ENCODE assay signal across 12 cellular contexts in the genomic region with DNA sequence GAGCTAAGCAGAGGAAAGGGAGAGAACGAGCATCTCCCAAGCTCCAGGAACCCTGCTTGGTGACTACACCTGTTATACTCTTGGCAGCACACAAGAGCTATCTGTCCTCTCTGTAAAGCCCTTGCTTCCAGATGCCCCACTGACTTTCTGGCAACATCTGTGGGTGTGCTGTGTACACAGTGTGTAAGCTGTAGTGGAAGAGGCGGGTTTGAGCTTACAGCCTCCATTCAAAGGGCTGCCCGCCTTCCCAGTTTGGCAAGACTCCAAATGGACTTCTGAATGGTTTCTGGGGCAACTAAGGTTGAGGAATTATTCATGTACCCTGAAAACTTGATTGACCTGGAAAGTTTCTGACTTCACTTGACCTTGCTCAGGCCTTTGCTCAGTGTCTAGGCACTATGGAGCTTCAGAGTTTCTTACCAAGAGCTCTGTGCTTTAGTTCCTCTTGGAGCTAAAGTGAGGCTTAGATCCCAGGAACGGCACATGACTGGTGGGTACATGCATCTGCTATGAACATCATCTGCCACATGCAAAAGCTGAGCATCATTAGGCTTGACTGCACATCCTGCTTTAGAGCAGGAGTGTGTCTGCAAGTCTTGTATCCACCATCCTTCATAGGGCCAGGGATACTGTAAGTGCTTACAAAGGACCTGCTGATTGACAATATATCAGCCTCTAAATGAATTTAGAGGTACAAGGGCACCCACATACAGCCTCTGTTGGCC.
DNase-seq lines count a peak whose midpoint lies in the region; ATAC-seq and TF ChIP-seq lines count a peak whose summit lies in the region.
"Had no signal": no experiment of that assay in that cellular context is flagged by ENCODE, and none has a peak within 500 bp of the region (broad histone marks: within the 10 kb centered on the region; RNA-seq: fewer than 3 reads in every experiment).

No MANE protein-coding gene starts in this region.

- no peak overlapping the region for H3K27ac Mint-ChIP-seq in type B pancreatic cell
- H3K27ac Mint-ChIP-seq: mesothelial cell of epicardium had no signal

- peaks cover 21% of the 10 kb centered on the region for H3K27me3 Mint-ChIP-seq in type B pancreatic cell

- no peak overlapping the region for H3K4me3 Mint-ChIP-seq in type B pancreatic cell
- H3K4me3 Mint-ChIP-seq: mesothelial cell of epicardium had no signal

- no peaks in the 10 kb centered on the region for H3K9me3 ChIP-seq in BLaER1 treated with 17β-estradiol and CSF1 and Interleukin-3, amounts not matched to agents 10 nM and 100 nM (replicated peaks in 1 of 11)
- H3K9me3 ChIP-seq: SK-N-SH, spleen had no signal

- no peak overlapping the region for H3K4me3 ChIP-seq in BLaER1 treated with 17β-estradiol and CSF1 and Interleukin-3, amounts not matched to agents 10 nM and 100 nM
- H3K4me3 ChIP-seq: spleen had no signal

- H3K36me3 Mint-ChIP-seq in type B pancreatic cell, result no peaks in the 10 kb centered on the region
- H3K36me3 Mint-ChIP-seq: mesothelial cell of epicardium had no signal

- no peak overlapping the region for H3K27ac ChIP-seq in BLaER1 treated with 17β-estradiol and CSF1 and Interleukin-3, amounts not matched to agents 10 nM and 100 nM
- H3K27ac ChIP-seq: spleen had no signal

- H3K9ac ChIP-seq in BLaER1 treated with 17β-estradiol and CSF1 and Interleukin-3, amounts not matched to agents 10 nM and 100 nM, result no peak overlapping the region
- H3K9ac ChIP-seq: SK-N-SH had no signal

- H3K9me3 Mint-ChIP-seq in type B pancreatic cell, result no peaks in the 10 kb centered on the region
- H3K9me3 Mint-ChIP-seq: mesothelial cell of epicardium had no signal

- peaks cover 0 to 44% (median 35%) of the 10 kb centered on the region in 10 experiments; a peak in 16 of 20 replicates for H3K4me1 ChIP-seq in BLaER1 treated with 17β-estradiol and CSF1 and Interleukin-3, amounts not matched to agents 10 nM and 100 nM
- H3K4me1 ChIP-seq: spleen had no signal

- DNase-seq in NCI-H1417 (lab: John Stamatoyannopoulos, UW), result peak; percentile 72 to 93 (median 91)
- DNase-seq in NCI-H510A treated with DMSO at 0.1 percent for 48 hours (lab: John Stamatoyannopoulos, UW), result peak; percentile 86
- DNase-seq in left lobe of liver (ENCODE audit: low spot score), result peak; percentile 51
- no peak for DNase-seq in stimulated activated CD4-positive, alpha-beta T cell treated with anti-CD3 and anti-CD28 coated beads, Interleukin-2, amount 100 ng/mL, for 24 hours
- DNase-seq in type B pancreatic cell (ENCODE audit: extremely low spot score, unreplicated experiment), result no peak
- DNase-seq: activated gamma-delta T cell, SK-N-SH, spleen had no signal

- ATAC-seq in left lobe of liver (peak; percentile 91), HG02798 (IDR thresholded peaks at IDR 0.05; ENCODE audit: poor library complexity, unreplicated experiment) (no peak), HG03460 (IDR thresholded peaks at IDR 0.05; ENCODE audit: unreplicated experiment) (no peak)

- TF ChIP-seq CTCF in type B pancreatic cell (conservative IDR thresholded peaks at IDR 0.05), result no peak

- peak overlapping the region in 7 of 11 experiments; percentile 51 to 85 (median 65); a peak in 10 of 22 replicates for H3K4me2 ChIP-seq in BLaER1 treated with 17β-estradiol and CSF1 and Interleukin-3, amounts not matched to agents 10 nM and 100 nM
- H3K4me2 ChIP-seq: SK-N-SH had no signal

- H4K20me1 ChIP-seq in BLaER1 treated with 17β-estradiol and CSF1 and Interleukin-3, amounts not matched to agents 10 nM and 100 nM, result no peaks in the 10 kb centered on the region

- H3K4me1 Mint-ChIP-seq in type B pancreatic cell (ENCODE audit: unreplicated experiment), result peaks cover 7% of the 10 kb centered on the region

- no peaks in the 10 kb centered on the region for H3K27me3 ChIP-seq in BLaER1 treated with 17β-estradiol and CSF1 and Interleukin-3, amounts not matched to agents 10 nM and 100 nM

- no peaks in the 10 kb centered on the region for H3K36me3 ChIP-seq in BLaER1 treated with 17β-estradiol and CSF1 and Interleukin-3, amounts not matched to agents 10 nM and 100 nM
- H3K36me3 ChIP-seq: spleen had no signal

Comparison
In these comparisons a context has a peak if more than half of its experiments do, and no peak if none do; other contexts are left out.
1. DNase-seq: peak in NCI-H1417 (3 of 3), NCI-H510A treated with DMSO at 0.1 percent for 48 hours (single experiment) and left lobe of liver (single experiment); none in stimulated activated CD4-positive, alpha-beta T cell treated with anti-CD3 and anti-CD28 coated beads, Interleukin-2, amount 100 ng/mL, for 24 hours (0 of 2) and type B pancreatic cell (single experiment).